In genomic region chr14:29603721-29604120, GRCh38 we compare ENCODE assay signal across 15 cellular contexts.
DNase-seq lines count a peak whose midpoint lies in the region; ATAC-seq lines count a peak whose summit lies in the region.
"Had no signal": no experiment of that assay in that cellular context is flagged by ENCODE, and none has a peak within 500 bp of the region (broad histone marks: within the 10 kb centered on the region; RNA-seq: fewer than 3 reads in every experiment).

No MANE protein-coding gene starts in this region.

- DNase-seq in NCI-H446 (lab: John Stamatoyannopoulos, UW) = peak; percentile 47 to 79
- peak; percentile 44 for DNase-seq in dermis blood vessel endothelial cell
- peak; percentile 5 for DNase-seq in glomerular endothelial cell (ENCODE audit: extremely low read depth, low read depth, low spot score)
- no peak for DNase-seq in effector CD4-positive, alpha-beta T cell
- DNase-seq in occipital lobe (lab: John Stamatoyannopoulos, UW) = no peak
- DNase-seq: C1 segment of cervical spinal cord; Caco-2; CD4-positive, CD25-positive, alpha-beta regulatory T cell; CD8-positive, alpha-beta T cell; DMS153; DND-41; H9 had no signal

- ATAC-seq in GM21717 (IDR thresholded peaks at IDR 0.05; ENCODE audit: unreplicated experiment) = no peak
- ATAC-seq: CD8-positive, alpha-beta T cell; GM23338; HCT116 had no signal

Comparison
In these comparisons a context has a peak if more than half of its experiments do, and no peak if none do; other contexts are left out.
1. DNase-seq: peak in NCI-H446 (2 of 2), dermis blood vessel endothelial cell (single experiment) and glomerular endothelial cell (single experiment); none in effector CD4-positive, alpha-beta T cell (single experiment) and occipital lobe (single experiment).